In genomic region chr5:136656811-136657210, GRCh38 we compare ENCODE assay signal across 20 cellular contexts.
DNase-seq lines count a peak whose midpoint lies in the region; ATAC-seq and TF ChIP-seq lines count a peak whose summit lies in the region.
"Had no signal": no experiment of that assay in that cellular context is flagged by ENCODE, and none has a peak within 500 bp of the region (broad histone marks: within the 10 kb centered on the region; RNA-seq: fewer than 3 reads in every experiment).

No MANE protein-coding gene starts in this region.

- H3K36me3 ChIP-seq in hepatocyte (replicated peaks; ENCODE audit: insufficient read depth, low read depth): no peaks in the 10 kb centered on the region

- no peak overlapping the region for H3K4me3 ChIP-seq in choroid plexus epithelial cell (ENCODE audit: low read depth, low read length)
- no peak overlapping the region for H3K4me3 ChIP-seq in hepatocyte
- H3K4me3 ChIP-seq: SK-N-MC had no signal

- no peak overlapping the region for H3K27ac ChIP-seq in hepatocyte
- H3K27ac ChIP-seq: SK-N-MC had no signal

- DNase-seq in EH (ENCODE audit: low read depth) (peak; percentile 57), NCI-H226 (peak; percentile 29), choroid plexus epithelial cell (ENCODE audit: low read depth) (peak; percentile 41), kidney tubule cell (ENCODE audit: low spot score) (peak; percentile 60), hepatocyte (ENCODE audit: low spot score) (no peak), HEK293T (ENCODE audit: extremely low spot score) (no peak)
- DNase-seq in activated CD4-positive, CD25-positive, alpha-beta regulatory T cell (lab: John Stamatoyannopoulos, UW): no peak
- DNase-seq: CD4-positive, CD25-positive, alpha-beta regulatory T cell; DND-41; H7; Kasumi-1; MV-4-11; NCI-H1436; NCI-H2081; NCI-H2227 treated with DMSO at 0.1 percent for 48 hours; NCI-H526 treated with DMSO at 0.1 percent for 48 hours; NK-92 treated with Interleukin-12 subunit alpha and Interleukin-12 subunit beta, amount 100 ng/mL, for 24 hours; OCI-M1 had no signal

- no peaks in the 10 kb centered on the region for H3K79me2 ChIP-seq in hepatocyte

- no peaks in the 10 kb centered on the region for H3K27me3 ChIP-seq in hepatocyte

- no peaks in the 10 kb centered on the region for H4K20me1 ChIP-seq in hepatocyte (ENCODE audit: insufficient read depth, poor library complexity, severe bottlenecking)

- no peaks in the 10 kb centered on the region for H3K4me1 ChIP-seq in hepatocyte (ENCODE audit: insufficient read depth)

- no peak for ATAC-seq in GM18868 (IDR thresholded peaks at IDR 0.05; ENCODE audit: unreplicated experiment)

- H3K4me2 ChIP-seq in hepatocyte: no peak overlapping the region

- H3K9me3 ChIP-seq in hepatocyte (ENCODE audit: low read depth): no peaks in the 10 kb centered on the region

- H3K9me2 ChIP-seq in hepatocyte (replicated peaks; ENCODE audit: insufficient read depth): no peaks in the 10 kb centered on the region

- 61% methylated on average over 4 of the region's 4 CpGs for WGBS in hepatocyte (ENCODE audit: low lambda C conversion rate, missing lambda C conversion rate)

- POLR2A ChIA-PET in HEK293T (lab: Yijun Ruan, JAX): no interaction called here

- H2AFZ ChIP-seq in hepatocyte: no peak overlapping the region

- CTCF ChIA-PET in HEK293T (lab: Yijun Ruan, JAX): no interaction called here

- no peak for TF ChIP-seq CTCF in choroid plexus epithelial cell (conservative IDR thresholded peaks at IDR 0.05; ENCODE audit: low read depth, low read length)
- TF ChIP-seq CTCF in hepatocyte (IDR thresholded peaks at IDR 0.05; ENCODE audit: poor library complexity): no peak

TF ChIP-seq in HEK293T, 16 proteins besides CTCF, POLR2A, EP300 and RAD21:
- TF ChIP-seq SUZ12 (IDR thresholded peaks at IDR 0.05): no peak
- TF ChIP-seq BHLHE40 (IDR thresholded peaks at IDR 0.05; ENCODE audit: borderline replicate concordance): no peak
- TF ChIP-seq ZNF384 (IDR thresholded peaks at IDR 0.05): no peak
- no peak for TF ChIP-seq HDGF (IDR thresholded peaks at IDR 0.05; ENCODE audit: borderline replicate concordance)
- no peak for TF ChIP-seq FOXM1 (IDR thresholded peaks at IDR 0.05; ENCODE audit: borderline replicate concordance)
- no peak for TF ChIP-seq LEF1 (IDR thresholded peaks at IDR 0.05; ENCODE audit: borderline replicate concordance)
- no peak for TF ChIP-seq FOXK2 (IDR thresholded peaks at IDR 0.05)
- no peak for TF ChIP-seq SP1 (IDR thresholded peaks at IDR 0.05)
- no peak for TF ChIP-seq ELF4 (IDR thresholded peaks at IDR 0.05)
- TF ChIP-seq TARDBP (IDR thresholded peaks at IDR 0.05): no peak
- TF ChIP-seq, protein P1, sequence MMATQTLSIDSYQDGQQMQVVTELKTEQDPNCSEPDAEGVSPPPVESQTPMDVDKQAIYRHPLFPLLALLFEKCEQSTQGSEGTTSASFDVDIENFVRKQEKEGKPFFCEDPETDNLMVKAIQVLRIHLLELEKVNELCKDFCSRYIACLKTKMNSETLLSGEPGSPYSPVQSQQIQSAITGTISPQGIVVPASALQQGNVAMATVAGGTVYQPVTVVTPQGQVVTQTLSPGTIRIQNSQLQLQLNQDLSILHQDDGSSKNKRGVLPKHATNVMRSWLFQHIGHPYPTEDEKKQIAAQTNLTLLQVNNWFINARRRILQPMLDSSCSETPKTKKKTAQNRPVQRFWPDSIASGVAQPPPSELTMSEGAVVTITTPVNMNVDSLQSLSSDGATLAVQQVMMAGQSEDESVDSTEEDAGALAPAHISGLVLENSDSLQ (IDR thresholded peaks at IDR 0.05): no peak
- no peak for TF ChIP-seq ARNT (IDR thresholded peaks at IDR 0.05)
- no peak for TF ChIP-seq FOXA1 (IDR thresholded peaks at IDR 0.05)
- no peak for TF ChIP-seq NFRKB (IDR thresholded peaks at IDR 0.05)
- TF ChIP-seq CTBP1 (IDR thresholded peaks at IDR 0.05; ENCODE audit: borderline replicate concordance): no peak
- no peak for TF ChIP-seq L3MBTL2 (conservative IDR thresholded peaks at IDR 0.05)

Comparison
In these comparisons a context has a peak if more than half of its experiments do, and no peak if none do; other contexts are left out.
1. DNase-seq: peak in EH (single experiment), NCI-H226 (single experiment), choroid plexus epithelial cell (single experiment) and kidney tubule cell (single experiment); none in activated CD4-positive, CD25-positive, alpha-beta regulatory T cell (0 of 4), hepatocyte (single experiment) and HEK293T (single experiment).